ENCODE assay signal across 7 cellular contexts in genomic region chr14:106661561-106661960, GRCh38.
DNase-seq lines count a peak whose midpoint lies in the region; TF ChIP-seq lines count a peak whose summit lies in the region.
"Not testable (repeated sequence)": the region's sequence is repeated elsewhere in the genome, so short reads cannot be mapped to it uniquely, and the experiment has no call there.

No MANE protein-coding gene starts in this region.

- DNase-seq in NCI-H345 (lab: John Stamatoyannopoulos, UW): peak; percentile 60
- DNase-seq in T follicular helper cell (ENCODE audit: low read depth): peak; percentile 34
- DNase-seq in activated T-cell treated with anti-CD3 and anti-CD28 coated beads, Interleukin-2, amount 50 U/mL, for 24 hours: peak; percentile 50
- DNase-seq in endodermal cell: not testable (repeated sequence)
- DNase-seq in pons (ENCODE audit: low spot score): peak; percentile 24

- H3K4me3 Mint-ChIP-seq in IgD-negative memory B cell; activated T-cell treated with anti-CD3 and anti-CD28 coated beads, Interleukin-2, amount 50 U/mL, for 24 hours; endodermal cell: not testable (repeated sequence)

- H3K27me3 Mint-ChIP-seq in IgD-negative memory B cell; activated T-cell treated with anti-CD3 and anti-CD28 coated beads, Interleukin-2, amount 50 U/mL, for 24 hours; endodermal cell (ENCODE audit: insufficient read depth): not testable (repeated sequence)

- H3K9me3 ChIP-seq in endodermal cell (ENCODE audit: control insufficient read depth, low read length): peaks cover 82% of the 10 kb centered on the region

- peaks cover 8 to 27% (median 18%) of the 10 kb centered on the region in 3 donors for H3K4me1 Mint-ChIP-seq in IgD-negative memory B cell
- peaks cover 44% of the 10 kb centered on the region for H3K4me1 Mint-ChIP-seq in activated T-cell treated with anti-CD3 and anti-CD28 coated beads, Interleukin-2, amount 50 U/mL, for 24 hours (ENCODE audit: low read depth)
- H3K4me1 Mint-ChIP-seq in endodermal cell: not testable (repeated sequence)

- H3K27ac Mint-ChIP-seq in IgD-negative memory B cell: peak overlapping the region in 2 of 3 donors; percentile 25 to 57
- not testable (repeated sequence) for H3K27ac Mint-ChIP-seq in activated T-cell treated with anti-CD3 and anti-CD28 coated beads, Interleukin-2, amount 50 U/mL, for 24 hours; endodermal cell

- not testable (repeated sequence) for H3K27ac ChIP-seq in endodermal cell (ENCODE audit: low read depth, low read length)

- WGBS in endodermal cell (ENCODE audit: insufficient coverage in 1 of 2, insufficient read length in 1 of 2), 2 experiments: 76 to 83% methylated on average over 1 to 4 of the region's 4 CpGs

- H3K9me3 Mint-ChIP-seq in IgD-negative memory B cell; activated T-cell treated with anti-CD3 and anti-CD28 coated beads, Interleukin-2, amount 50 U/mL, for 24 hours: not testable (repeated sequence)
- H3K9me3 Mint-ChIP-seq in endodermal cell: peaks cover 78% of the 10 kb centered on the region

- H3K4me1 ChIP-seq in endodermal cell (ENCODE audit: control insufficient read depth, insufficient read depth, low read length): not testable (repeated sequence)

- peak; percentile 65 for TF ChIP-seq CTCF in GM12873 (IDR thresholded peaks at IDR 0.05; ENCODE audit: insufficient read depth, low read depth, low read length, missing control alignments)
- not testable (repeated sequence) for TF ChIP-seq CTCF in endodermal cell (conservative IDR thresholded peaks at IDR 0.05)

- not testable (repeated sequence) for H3K36me3 ChIP-seq in endodermal cell (ENCODE audit: control insufficient read depth, insufficient read depth, low read length)

- not testable (repeated sequence) for H3K36me3 Mint-ChIP-seq in IgD-negative memory B cell; activated T-cell treated with anti-CD3 and anti-CD28 coated beads, Interleukin-2, amount 50 U/mL, for 24 hours (ENCODE audit: low read depth); endodermal cell (ENCODE audit: low read depth)

- not testable (repeated sequence) for H3K9ac ChIP-seq in endodermal cell (ENCODE audit: extremely low read depth, low read length, poor library complexity, severe bottlenecking)

- peak overlapping the region; percentile 56 for H3K4me3 ChIP-seq in endodermal cell (ENCODE audit: low read length)

- H3K27me3 ChIP-seq in endodermal cell (ENCODE audit: control insufficient read depth, insufficient read depth, low read length, poor library complexity, severe bottlenecking): not testable (repeated sequence)
